Comparison of ENCODE assay signal across 2 cellular contexts in the genomic region with DNA sequence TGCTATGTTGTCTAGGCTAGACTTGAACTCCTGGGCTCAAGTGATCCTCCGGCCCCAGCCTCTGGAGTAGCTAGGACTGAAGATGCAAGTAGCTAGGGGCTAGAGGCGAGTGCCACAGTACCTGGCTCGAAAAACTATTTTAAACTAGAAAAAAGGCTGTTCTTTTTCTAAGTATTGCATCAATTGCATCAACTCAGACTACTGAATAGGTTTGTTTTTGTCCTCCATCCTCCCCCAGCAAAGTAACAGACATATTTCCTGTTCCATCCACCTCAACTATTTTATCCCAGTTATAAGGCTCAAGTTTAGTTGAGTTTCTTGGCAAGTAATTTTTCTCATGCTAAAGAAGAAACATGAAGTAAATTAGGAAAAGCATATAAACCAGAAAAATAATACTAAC.
TF ChIP-seq lines count a peak whose summit lies in the region.

No MANE protein-coding gene starts in this region.

TF ChIP-seq in SK-N-SH, 30 proteins besides CTCF, POLR2A, EP300 and RAD21:
- no peak for TF ChIP-seq RCOR1 (IDR thresholded peaks at IDR 0.05; ENCODE audit: low read length)
- TF ChIP-seq TEAD4 (IDR thresholded peaks at IDR 0.05; ENCODE audit: borderline replicate concordance, insufficient read depth), result no peak
- no peak for TF ChIP-seq FOXJ3 (CRISPR knock-in tag; IDR thresholded peaks at IDR 0.05)
- no peak for TF ChIP-seq FOSL2 (IDR thresholded peaks at IDR 0.05; ENCODE audit: borderline replicate concordance, low read depth)
- TF ChIP-seq, protein P1, sequence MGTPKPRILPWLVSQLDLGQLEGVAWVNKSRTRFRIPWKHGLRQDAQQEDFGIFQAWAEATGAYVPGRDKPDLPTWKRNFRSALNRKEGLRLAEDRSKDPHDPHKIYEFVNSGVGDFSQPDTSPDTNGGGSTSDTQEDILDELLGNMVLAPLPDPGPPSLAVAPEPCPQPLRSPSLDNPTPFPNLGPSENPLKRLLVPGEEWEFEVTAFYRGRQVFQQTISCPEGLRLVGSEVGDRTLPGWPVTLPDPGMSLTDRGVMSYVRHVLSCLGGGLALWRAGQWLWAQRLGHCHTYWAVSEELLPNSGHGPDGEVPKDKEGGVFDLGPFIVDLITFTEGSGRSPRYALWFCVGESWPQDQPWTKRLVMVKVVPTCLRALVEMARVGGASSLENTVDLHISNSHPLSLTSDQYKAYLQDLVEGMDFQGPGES (IDR thresholded peaks at IDR 0.05; ENCODE audit: low read depth, low read length), result no peak
- TF ChIP-seq ELF1 (IDR thresholded peaks at IDR 0.05), result no peak
- TF ChIP-seq, protein P2, sequence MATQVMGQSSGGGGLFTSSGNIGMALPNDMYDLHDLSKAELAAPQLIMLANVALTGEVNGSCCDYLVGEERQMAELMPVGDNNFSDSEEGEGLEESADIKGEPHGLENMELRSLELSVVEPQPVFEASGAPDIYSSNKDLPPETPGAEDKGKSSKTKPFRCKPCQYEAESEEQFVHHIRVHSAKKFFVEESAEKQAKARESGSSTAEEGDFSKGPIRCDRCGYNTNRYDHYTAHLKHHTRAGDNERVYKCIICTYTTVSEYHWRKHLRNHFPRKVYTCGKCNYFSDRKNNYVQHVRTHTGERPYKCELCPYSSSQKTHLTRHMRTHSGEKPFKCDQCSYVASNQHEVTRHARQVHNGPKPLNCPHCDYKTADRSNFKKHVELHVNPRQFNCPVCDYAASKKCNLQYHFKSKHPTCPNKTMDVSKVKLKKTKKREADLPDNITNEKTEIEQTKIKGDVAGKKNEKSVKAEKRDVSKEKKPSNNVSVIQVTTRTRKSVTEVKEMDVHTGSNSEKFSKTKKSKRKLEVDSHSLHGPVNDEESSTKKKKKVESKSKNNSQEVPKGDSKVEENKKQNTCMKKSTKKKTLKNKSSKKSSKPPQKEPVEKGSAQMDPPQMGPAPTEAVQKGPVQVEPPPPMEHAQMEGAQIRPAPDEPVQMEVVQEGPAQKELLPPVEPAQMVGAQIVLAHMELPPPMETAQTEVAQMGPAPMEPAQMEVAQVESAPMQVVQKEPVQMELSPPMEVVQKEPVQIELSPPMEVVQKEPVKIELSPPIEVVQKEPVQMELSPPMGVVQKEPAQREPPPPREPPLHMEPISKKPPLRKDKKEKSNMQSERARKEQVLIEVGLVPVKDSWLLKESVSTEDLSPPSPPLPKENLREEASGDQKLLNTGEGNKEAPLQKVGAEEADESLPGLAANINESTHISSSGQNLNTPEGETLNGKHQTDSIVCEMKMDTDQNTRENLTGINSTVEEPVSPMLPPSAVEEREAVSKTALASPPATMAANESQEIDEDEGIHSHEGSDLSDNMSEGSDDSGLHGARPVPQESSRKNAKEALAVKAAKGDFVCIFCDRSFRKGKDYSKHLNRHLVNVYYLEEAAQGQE (IDR thresholded peaks at IDR 0.05; ENCODE audit: low read depth, low read length), result no peak
- TF ChIP-seq TCF12 (IDR thresholded peaks at IDR 0.05), result no peak
- TF ChIP-seq, protein P3, sequence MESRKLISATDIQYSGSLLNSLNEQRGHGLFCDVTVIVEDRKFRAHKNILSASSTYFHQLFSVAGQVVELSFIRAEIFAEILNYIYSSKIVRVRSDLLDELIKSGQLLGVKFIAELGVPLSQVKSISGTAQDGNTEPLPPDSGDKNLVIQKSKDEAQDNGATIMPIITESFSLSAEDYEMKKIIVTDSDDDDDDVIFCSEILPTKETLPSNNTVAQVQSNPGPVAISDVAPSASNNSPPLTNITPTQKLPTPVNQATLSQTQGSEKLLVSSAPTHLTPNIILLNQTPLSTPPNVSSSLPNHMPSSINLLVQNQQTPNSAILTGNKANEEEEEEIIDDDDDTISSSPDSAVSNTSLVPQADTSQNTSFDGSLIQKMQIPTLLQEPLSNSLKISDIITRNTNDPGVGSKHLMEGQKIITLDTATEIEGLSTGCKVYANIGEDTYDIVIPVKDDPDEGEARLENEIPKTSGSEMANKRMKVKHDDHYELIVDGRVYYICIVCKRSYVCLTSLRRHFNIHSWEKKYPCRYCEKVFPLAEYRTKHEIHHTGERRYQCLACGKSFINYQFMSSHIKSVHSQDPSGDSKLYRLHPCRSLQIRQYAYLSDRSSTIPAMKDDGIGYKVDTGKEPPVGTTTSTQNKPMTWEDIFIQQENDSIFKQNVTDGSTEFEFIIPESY (IDR thresholded peaks at IDR 0.05; ENCODE audit: borderline replicate concordance, low read depth), result no peak
- no peak for TF ChIP-seq JUND (IDR thresholded peaks at IDR 0.05)
- no peak for TF ChIP-seq GABPA (IDR thresholded peaks at IDR 0.05; ENCODE audit: low read depth)
- no peak for TF ChIP-seq FOXM1 (IDR thresholded peaks at IDR 0.05; ENCODE audit: low read depth)
- TF ChIP-seq, protein P4, sequence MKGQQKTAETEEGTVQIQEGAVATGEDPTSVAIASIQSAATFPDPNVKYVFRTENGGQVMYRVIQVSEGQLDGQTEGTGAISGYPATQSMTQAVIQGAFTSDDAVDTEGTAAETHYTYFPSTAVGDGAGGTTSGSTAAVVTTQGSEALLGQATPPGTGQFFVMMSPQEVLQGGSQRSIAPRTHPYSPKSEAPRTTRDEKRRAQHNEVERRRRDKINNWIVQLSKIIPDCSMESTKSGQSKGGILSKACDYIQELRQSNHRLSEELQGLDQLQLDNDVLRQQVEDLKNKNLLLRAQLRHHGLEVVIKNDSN (IDR thresholded peaks at IDR 0.05; ENCODE audit: borderline replicate concordance, low read depth), result no peak
- TF ChIP-seq NFIC (IDR thresholded peaks at IDR 0.05; ENCODE audit: borderline replicate concordance), result no peak
- TF ChIP-seq RXRA (IDR thresholded peaks at IDR 0.05; ENCODE audit: borderline replicate concordance, low read depth), result no peak

TF ChIP-seq in SK-N-SH treated with all-trans-retinoic acid at 6 μM for 48 hours, 23 proteins besides CTCF, POLR2A, EP300 and RAD21:
- TF ChIP-seq ZFP3 (CRISPR knock-in tag; IDR thresholded peaks at IDR 0.05) (no peak), RARB (CRISPR knock-in tag; IDR thresholded peaks at IDR 0.05) (no peak), CSDC2 (CRISPR knock-in tag; IDR thresholded peaks at IDR 0.05) (no peak), ZNF70 (CRISPR knock-in tag; IDR thresholded peaks at IDR 0.05) (no peak), ESRRG (CRISPR knock-in tag; IDR thresholded peaks at IDR 0.05) (no peak), TOX (CRISPR knock-in tag; IDR thresholded peaks at IDR 0.05; ENCODE audit: borderline replicate concordance) (no peak), GLIS3 (CRISPR knock-in tag; IDR thresholded peaks at IDR 0.05) (no peak), ISL1 (CRISPR knock-in tag; IDR thresholded peaks at IDR 0.05) (no peak), TCF4 (CRISPR knock-in tag; IDR thresholded peaks at IDR 0.05; ENCODE audit: borderline replicate concordance) (no peak), ZNF565 (CRISPR knock-in tag; conservative IDR thresholded peaks at IDR 0.05; ENCODE audit: low read depth) (no peak), SNAI2 (CRISPR knock-in tag; IDR thresholded peaks at IDR 0.05) (no peak)
